ENCODE assay signal across 40 cellular contexts in genomic region chr3:103067963-103068362, GRCh38.
"Had no signal": no experiment of that assay in that cellular context is flagged by ENCODE, and none has a peak within 500 bp of the region (broad histone marks: within the 10 kb centered on the region; RNA-seq: fewer than 3 reads in every experiment).

No MANE protein-coding gene starts in this region.

- H3K36me3 ChIP-seq: adrenal gland, ascending aorta, brain microvascular endothelial cell, breast epithelium had no signal

- H3K9me3 ChIP-seq: adrenal gland, ascending aorta, body of pancreas, breast epithelium had no signal

- H3K36me3 Mint-ChIP-seq: activated naive CD4-positive, alpha-beta T cell treated with anti-CD3 and anti-CD28 coated beads, Interleukin-2, amount 10 ng/mL, durations not matched to agents 7 days and 5 days; activated naive CD4-positive, alpha-beta T cell treated with anti-CD3 and anti-CD28 coated beads, Interleukin-2, amount 50 U/mL, for 24 hours; activated naive CD4-positive, alpha-beta T cell treated with anti-CD3 and anti-CD28 coated beads, Interleukin-2, amount 50 U/mL, for 72 hours; activated naive CD8-positive, alpha-beta T cell; activated naive CD8-positive, alpha-beta T cell treated with anti-CD3 and anti-CD28 coated beads for 36 hours; activated naive CD8-positive, alpha-beta T cell treated with anti-CD3 and anti-CD28 coated beads, Interleukin-2, amount 10 ng/mL, durations not matched to agents 7 days and 5 days; brain had no signal

- ATAC-seq: activated naive CD4-positive, alpha-beta T cell treated with anti-CD3 and anti-CD28 coated beads, Interleukin-2, amount 50 U/mL, for 72 hours; activated naive CD8-positive, alpha-beta T cell treated with anti-CD3 and anti-CD28 coated beads, Interleukin-2, amount 50 U/mL, for 24 hours; activated T-cell treated with anti-CD3 and anti-CD28 coated beads, Interleukin-2, amount 50 U/mL, for 4 hours; activated T-cell treated with anti-CD3 and anti-CD28 coated beads, Interleukin-2, amount 50 U/mL, for 72 hours; activated T-helper 17 cell treated with anti-CD3 and anti-CD28 coated beads, Interleukin-2, amount 50 U/mL, for 72 hours; body of pancreas had no signal

- DNase-seq: activated effector memory CD4-positive, alpha-beta T cell treated with anti-CD3 and anti-CD28 coated beads, Interleukin-2, amount 50 U/mL, for 16 hours; activated effector memory CD4-positive, alpha-beta T cell treated with Interleukin-2 at 50 U/mL for 16 hours; activated gamma-delta T cell; activated gamma-delta T cell treated with Interleukin-2 at 50 U/mL for 16 hours; activated naive CD4-positive, alpha-beta T cell; activated naive CD4-positive, alpha-beta T cell treated with anti-CD3 and anti-CD28 coated beads for 36 hours; activated naive CD4-positive, alpha-beta T cell treated with anti-CD3 and anti-CD28 coated beads, Interleukin-2, amount 10 ng/mL, durations not matched to agents 7 days and 5 days; activated naive CD4-positive, alpha-beta T cell treated with anti-CD3 and anti-CD28 coated beads, Interleukin-2, amount 50 U/mL, for 16 hours; activated naive CD4-positive, alpha-beta T cell treated with Interleukin-2 at 50 U/mL for 16 hours; activated naive CD8-positive, alpha-beta T cell treated with anti-CD3 and anti-CD28 coated beads for 36 hours; activated naive CD8-positive, alpha-beta T cell treated with anti-CD3 and anti-CD28 coated beads, Interleukin-2, amount 10 ng/mL, durations not matched to agents 7 days and 5 days; activated naive CD8-positive, alpha-beta T cell treated with anti-CD3 and anti-CD28 coated beads, Interleukin-2, amount 50 U/mL, for 24 hours; activated T-cell treated with anti-CD3 and anti-CD28 coated beads, Interleukin-2, amount 50 U/mL, for 1 hour; activated T-cell treated with anti-CD3 and anti-CD28 coated beads, Interleukin-2, amount 50 U/mL, for 24 hours; activated T-cell treated with anti-CD3 and anti-CD28 coated beads, Interleukin-2, amount 50 U/mL, for 4 hours; activated T-cell treated with anti-CD3 and anti-CD28 coated beads, Interleukin-2, amount 50 U/mL, for 48 hours; activated T-cell treated with anti-CD3 and anti-CD28 coated beads, Interleukin-2, amount 50 U/mL, for 72 hours; adrenal gland; amniotic stem cell; amygdala; anterior cingulate cortex; aorta; body of pancreas; brain microvascular endothelial cell; caudate nucleus; central memory CD4-positive, alpha-beta T cell; cerebellar nuclear complex had no signal

- H3K4me3 Mint-ChIP-seq: activated naive CD4-positive, alpha-beta T cell treated with anti-CD3 and anti-CD28 coated beads for 36 hours; activated naive CD4-positive, alpha-beta T cell treated with anti-CD3 and anti-CD28 coated beads, Interleukin-2, amount 10 ng/mL, durations not matched to agents 7 days and 5 days; activated naive CD4-positive, alpha-beta T cell treated with anti-CD3 and anti-CD28 coated beads, Interleukin-2, amount 50 U/mL, for 24 hours; activated naive CD8-positive, alpha-beta T cell; activated naive CD8-positive, alpha-beta T cell treated with anti-CD3 and anti-CD28 coated beads for 36 hours; activated naive CD8-positive, alpha-beta T cell treated with anti-CD3 and anti-CD28 coated beads, Interleukin-2, amount 10 ng/mL, durations not matched to agents 7 days and 5 days; activated naive CD8-positive, alpha-beta T cell treated with anti-CD3 and anti-CD28 coated beads, Interleukin-2, amount 50 U/mL, for 24 hours; activated T-cell treated with anti-CD3 and anti-CD28 coated beads, Interleukin-2, amount 50 U/mL, for 24 hours; activated T-cell treated with anti-CD3 and anti-CD28 coated beads, Interleukin-2, amount 50 U/mL, for 4 hours; activated T-cell treated with anti-CD3 and anti-CD28 coated beads, Interleukin-2, amount 50 U/mL, for 72 hours; activated T-helper 1 cell treated with anti-CD3 and anti-CD28 coated beads, Interleukin-12 subunit alpha, Interleukin-12 subunit beta, Interleukin-2, Interleukin-4 antibody, amounts not matched to agents 30 ng/mL and 10 ng/mL and 1 ng/mL, durations not matched to agents 14 hours and 24 hours and 36 hours; activated T-helper 17 cell treated with anti-CD3 and anti-CD28 coated beads, Interleukin-2, amount 50 U/mL, for 72 hours; brain; central memory CD8-positive, alpha-beta T cell had no signal

- H3K4me3 ChIP-seq: adrenal gland, ascending aorta, body of pancreas, breast epithelium, cardiac muscle cell had no signal

- H3K4me1 ChIP-seq: adrenal gland, ascending aorta, body of pancreas, breast epithelium had no signal

- H3K27me3 Mint-ChIP-seq: activated naive CD4-positive, alpha-beta T cell treated with anti-CD3 and anti-CD28 coated beads, Interleukin-2, amount 10 ng/mL, durations not matched to agents 7 days and 5 days; activated naive CD4-positive, alpha-beta T cell treated with anti-CD3 and anti-CD28 coated beads, Interleukin-2, amount 50 U/mL, for 24 hours; activated naive CD8-positive, alpha-beta T cell; activated naive CD8-positive, alpha-beta T cell treated with anti-CD3 and anti-CD28 coated beads for 36 hours; activated naive CD8-positive, alpha-beta T cell treated with anti-CD3 and anti-CD28 coated beads, Interleukin-2, amount 10 ng/mL, durations not matched to agents 7 days and 5 days; activated naive CD8-positive, alpha-beta T cell treated with anti-CD3 and anti-CD28 coated beads, Interleukin-2, amount 50 U/mL, for 24 hours; activated T-cell treated with anti-CD3 and anti-CD28 coated beads, Interleukin-2, amount 50 U/mL, for 24 hours; activated T-helper 17 cell treated with anti-CD3 and anti-CD28 coated beads, Interleukin-2, amount 50 U/mL, for 72 hours; brain; central memory CD8-positive, alpha-beta T cell had no signal

- H3K27ac ChIP-seq: adrenal gland, ascending aorta, body of pancreas, brain microvascular endothelial cell, breast epithelium, cardiac muscle cell had no signal

- FAIRE-seq: astrocyte, bronchial epithelial cell had no signal

- H3K27ac Mint-ChIP-seq: activated naive CD4-positive, alpha-beta T cell treated with anti-CD3 and anti-CD28 coated beads for 36 hours; activated naive CD4-positive, alpha-beta T cell treated with anti-CD3 and anti-CD28 coated beads, Interleukin-2, amount 10 ng/mL, durations not matched to agents 7 days and 5 days; activated naive CD4-positive, alpha-beta T cell treated with anti-CD3 and anti-CD28 coated beads, Interleukin-2, amount 50 U/mL, for 24 hours; activated naive CD4-positive, alpha-beta T cell treated with anti-CD3 and anti-CD28 coated beads, Interleukin-2, amount 50 U/mL, for 72 hours; activated naive CD8-positive, alpha-beta T cell; activated naive CD8-positive, alpha-beta T cell treated with anti-CD3 and anti-CD28 coated beads for 36 hours; activated naive CD8-positive, alpha-beta T cell treated with anti-CD3 and anti-CD28 coated beads, Interleukin-2, amount 10 ng/mL, durations not matched to agents 7 days and 5 days; activated naive CD8-positive, alpha-beta T cell treated with anti-CD3 and anti-CD28 coated beads, Interleukin-2, amount 50 U/mL, for 24 hours; activated T-cell treated with anti-CD3 and anti-CD28 coated beads, Interleukin-2, amount 50 U/mL, for 24 hours; activated T-cell treated with anti-CD3 and anti-CD28 coated beads, Interleukin-2, amount 50 U/mL, for 72 hours; activated T-helper 1 cell treated with anti-CD3 and anti-CD28 coated beads, Interleukin-12 subunit alpha, Interleukin-12 subunit beta, Interleukin-2, Interleukin-4 antibody, amounts not matched to agents 30 ng/mL and 10 ng/mL and 1 ng/mL, durations not matched to agents 14 hours and 24 hours and 36 hours; activated T-helper 17 cell treated with anti-CD3 and anti-CD28 coated beads, Interleukin-2, amount 50 U/mL, for 72 hours; activated T-helper 2 cell treated with anti-CD3 and anti-CD28 coated beads, Interferon-gamma antibody, Interleukin-2, Interleukin-4, amounts not matched to agents 10 μg/mL and 5 μg/mL and 100 μg/mL, durations not matched to agents 14 hours and 24 hours and 36 hours; brain had no signal

- H3K4me1 Mint-ChIP-seq: activated naive CD4-positive, alpha-beta T cell treated with anti-CD3 and anti-CD28 coated beads, Interleukin-2, amount 10 ng/mL, durations not matched to agents 7 days and 5 days; activated naive CD4-positive, alpha-beta T cell treated with anti-CD3 and anti-CD28 coated beads, Interleukin-2, amount 50 U/mL, for 24 hours; activated naive CD8-positive, alpha-beta T cell treated with anti-CD3 and anti-CD28 coated beads for 36 hours; activated naive CD8-positive, alpha-beta T cell treated with anti-CD3 and anti-CD28 coated beads, Interleukin-2, amount 10 ng/mL, durations not matched to agents 7 days and 5 days; activated naive CD8-positive, alpha-beta T cell treated with anti-CD3 and anti-CD28 coated beads, Interleukin-2, amount 50 U/mL, for 24 hours; activated T-helper 17 cell treated with anti-CD3 and anti-CD28 coated beads, Interleukin-2, amount 50 U/mL, for 72 hours; brain; central memory CD8-positive, alpha-beta T cell had no signal

- H3K27me3 ChIP-seq: adrenal gland, ascending aorta, body of pancreas, brain microvascular endothelial cell, breast epithelium, cardiac muscle cell had no signal

- H3K9me3 Mint-ChIP-seq: activated naive CD4-positive, alpha-beta T cell treated with anti-CD3 and anti-CD28 coated beads for 36 hours; activated naive CD4-positive, alpha-beta T cell treated with anti-CD3 and anti-CD28 coated beads, Interleukin-2, amount 10 ng/mL, durations not matched to agents 7 days and 5 days; activated naive CD4-positive, alpha-beta T cell treated with anti-CD3 and anti-CD28 coated beads, Interleukin-2, amount 50 U/mL, for 24 hours; activated naive CD4-positive, alpha-beta T cell treated with anti-CD3 and anti-CD28 coated beads, Interleukin-2, amount 50 U/mL, for 72 hours; activated naive CD8-positive, alpha-beta T cell treated with anti-CD3 and anti-CD28 coated beads for 36 hours; activated naive CD8-positive, alpha-beta T cell treated with anti-CD3 and anti-CD28 coated beads, Interleukin-2, amount 10 ng/mL, durations not matched to agents 7 days and 5 days; activated naive CD8-positive, alpha-beta T cell treated with anti-CD3 and anti-CD28 coated beads, Interleukin-2, amount 50 U/mL, for 24 hours; activated T-cell treated with anti-CD3 and anti-CD28 coated beads, Interleukin-2, amount 50 U/mL, for 4 hours; activated T-cell treated with anti-CD3 and anti-CD28 coated beads, Interleukin-2, amount 50 U/mL, for 72 hours; activated T-helper 1 cell treated with anti-CD3 and anti-CD28 coated beads, Interleukin-12 subunit alpha, Interleukin-12 subunit beta, Interleukin-2, Interleukin-4 antibody, amounts not matched to agents 30 ng/mL and 10 ng/mL and 1 ng/mL, durations not matched to agents 14 hours and 24 hours and 36 hours; activated T-helper 2 cell treated with anti-CD3 and anti-CD28 coated beads, Interferon-gamma antibody, Interleukin-2, Interleukin-4, amounts not matched to agents 10 μg/mL and 5 μg/mL and 100 μg/mL, durations not matched to agents 14 hours and 24 hours and 36 hours; brain had no signal
